ENCODE assay signal across 12 cellular contexts in genomic region chr7:120064565-120064964, GRCh38.
DNase-seq lines count a peak whose midpoint lies in the region; ATAC-seq and FAIRE-seq lines count a peak whose summit lies in the region.
"Had no signal": no experiment of that assay in that cellular context is flagged by ENCODE, and none has a peak within 500 bp of the region (broad histone marks: within the 10 kb centered on the region; RNA-seq: fewer than 3 reads in every experiment).

No MANE protein-coding gene starts in this region.

- H3K36me3 ChIP-seq in small intestine (ENCODE audit: control insufficient read depth in 2 of 2, insufficient read depth in 2 of 2, low read length in 2 of 2), result no peaks in the 10 kb centered on the region

- H3K27ac ChIP-seq in small intestine (ENCODE audit: low read depth in 1 of 2, low read length in 1 of 2), result no peak overlapping the region

- no peak overlapping the region for H3K4me3 ChIP-seq in small intestine (ENCODE audit: low read depth in 1 of 2, low read length in 2 of 2)

- FAIRE-seq in small intestine (lab: Jason Lieb, UNC), result no peak

- DNase-seq in fibroblast of the conjunctiva (ENCODE audit: low read depth), result peak; percentile 29
- DNase-seq in amniotic stem cell (lab: John Stamatoyannopoulos, UW), result no peak
- DNase-seq in NCI-H2081 (lab: John Stamatoyannopoulos, UW), result no peak
- no peak for DNase-seq in small intestine
- DNase-seq: Caco-2; effector memory CD4-positive, alpha-beta T cell; NCI-H146 had no signal

- no peaks in the 10 kb centered on the region for H3K27me3 ChIP-seq in small intestine (ENCODE audit: control insufficient read depth in 2 of 2, insufficient read depth in 2 of 2, low read length in 2 of 2)

- H3K9me3 ChIP-seq in small intestine (ENCODE audit: control insufficient read depth, low read depth), result peaks cover under 1% of the 10 kb centered on the region

- no peaks in the 10 kb centered on the region for H3K4me1 ChIP-seq in small intestine (ENCODE audit: control insufficient read depth in 2 of 2, insufficient read depth in 1 of 2, low read depth in 1 of 2, low read length in 1 of 2)
- H3K4me1 ChIP-seq: Caco-2 had no signal

- ATAC-seq in GM18499 (IDR thresholded peaks at IDR 0.05; ENCODE audit: insufficient read depth, unreplicated experiment) (peak; percentile 91), GM21528 (IDR thresholded peaks at IDR 0.05; ENCODE audit: low FRiP score, unreplicated experiment) (peak; percentile 59), HG03432 (IDR thresholded peaks at IDR 0.05; ENCODE audit: unreplicated experiment) (peak; percentile 85), HG02970 (IDR thresholded peaks at IDR 0.05; ENCODE audit: low FRiP score, unreplicated experiment) (no peak)
- ATAC-seq: HCT116 had no signal
